Comparison of ENCODE assay signal across 1 cellular context in genomic region chr12:116262741-116263140, GRCh38.
TF ChIP-seq lines count a peak whose summit lies in the region.

No MANE protein-coding gene starts in this region.

TF ChIP-seq in IMR-90, 13 proteins besides CTCF, POLR2A, EP300 and RAD21 (continued from another document):
- TF ChIP-seq MAZ (IDR thresholded peaks at IDR 0.05; ENCODE audit: borderline replicate concordance, low read depth, low read length), result no peak
- TF ChIP-seq RFX5 (IDR thresholded peaks at IDR 0.05; ENCODE audit: low read depth, low read length), result no peak
- TF ChIP-seq NFE2L2 (IDR thresholded peaks at IDR 0.05; ENCODE audit: low read depth, low read length), result no peak
- TF ChIP-seq BHLHE40 (IDR thresholded peaks at IDR 0.05; ENCODE audit: low read depth, low read length), result no peak
- no peak for TF ChIP-seq FOS (IDR thresholded peaks at IDR 0.05; ENCODE audit: low read depth, low read length)
- no peak for TF ChIP-seq SMC3 (IDR thresholded peaks at IDR 0.05; ENCODE audit: low read depth, low read length)
- TF ChIP-seq, protein P1, sequence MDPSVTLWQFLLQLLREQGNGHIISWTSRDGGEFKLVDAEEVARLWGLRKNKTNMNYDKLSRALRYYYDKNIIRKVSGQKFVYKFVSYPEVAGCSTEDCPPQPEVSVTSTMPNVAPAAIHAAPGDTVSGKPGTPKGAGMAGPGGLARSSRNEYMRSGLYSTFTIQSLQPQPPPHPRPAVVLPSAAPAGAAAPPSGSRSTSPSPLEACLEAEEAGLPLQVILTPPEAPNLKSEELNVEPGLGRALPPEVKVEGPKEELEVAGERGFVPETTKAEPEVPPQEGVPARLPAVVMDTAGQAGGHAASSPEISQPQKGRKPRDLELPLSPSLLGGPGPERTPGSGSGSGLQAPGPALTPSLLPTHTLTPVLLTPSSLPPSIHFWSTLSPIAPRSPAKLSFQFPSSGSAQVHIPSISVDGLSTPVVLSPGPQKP (IDR thresholded peaks at IDR 0.05; ENCODE audit: borderline replicate concordance, low read depth, low read length), result no peak
- TF ChIP-seq CHD1 (IDR thresholded peaks at IDR 0.05; ENCODE audit: low read depth, low read length), result no peak
